15 cellular contexts compared by ENCODE assay signal in genomic region chr21:45480701-45481500, GRCh38.
DNase-seq lines count a peak whose midpoint lies in the region; ATAC-seq, FAIRE-seq and TF ChIP-seq lines count a peak whose summit lies in the region.
"Had no signal": no experiment of that assay in that cellular context is flagged by ENCODE, and none has a peak within 500 bp of the region (broad histone marks: within the 10 kb centered on the region; RNA-seq: fewer than 3 reads in every experiment).

No MANE protein-coding gene starts in this region.

- DNase-seq in right cardiac atrium (peak; percentile 14 to 60 (median 40)), cardiac septum (ENCODE audit: low spot score) (no peak), H1 (ENCODE audit: low read depth in 1 of 2, low spot score in 2 of 2) (no peak), MG63 (no peak), trophoblast cell (no peak)
- DNase-seq in naive thymus-derived CD8-positive, alpha-beta T cell, result no peak
- DNase-seq: Caco-2; CD8-positive, alpha-beta memory T cell; GF-D8; HCEC 1CT; HFFc6 had no signal

- peaks cover 2% of the 10 kb centered on the region; the same call in 1 of the 2 replicates for H3K79me1 ChIP-seq in H1 (ENCODE audit: low read depth, low read length)
- H3K79me1 ChIP-seq in trophoblast cell (ENCODE audit: low read length), result peaks cover 3% of the 10 kb centered on the region

- TF ChIP-seq POLR2A in H1 (IDR thresholded peaks at IDR 0.05; ENCODE audit: control extremely low read depth in 1 of 2, low read depth in 2 of 2, low read length in 2 of 2), result no peak

- no peak for ATAC-seq in right cardiac atrium
- no peak for ATAC-seq in naive thymus-derived CD8-positive, alpha-beta T cell
- no peak for ATAC-seq in activated T-helper 17 cell treated with anti-CD3 and anti-CD28 coated beads, Interleukin-2, amount 50 U/mL, for 72 hours (replicated peaks)

- no peak overlapping the region for H4K91ac ChIP-seq in H1 (replicated peaks; ENCODE audit: insufficient read length, low read length)
- H4K91ac ChIP-seq in trophoblast cell (ENCODE audit: low read depth, low read length), result no peak overlapping the region

- H2BK120ac ChIP-seq in H1 (replicated peaks; ENCODE audit: low read depth, low read length) (no peak overlapping the region), trophoblast cell (ENCODE audit: insufficient read depth, low read length, poor library complexity) (no peak overlapping the region)

- H3K4me1 Mint-ChIP-seq in naive thymus-derived CD8-positive, alpha-beta T cell, result peaks cover 27 to 55% (median 51%) of the 10 kb centered on the region in 4 donors
- H3K4me1 Mint-ChIP-seq in activated T-helper 17 cell treated with anti-CD3 and anti-CD28 coated beads, Interleukin-2, amount 50 U/mL, for 72 hours, result peaks cover 15% of the 10 kb centered on the region

- H3K4me2 ChIP-seq in H1 (ENCODE audit: insufficient read depth in 1 of 2, low read depth in 2 of 2, low read length in 2 of 2) (no peak overlapping the region), trophoblast cell (ENCODE audit: low read length) (no peak overlapping the region)

- H3K9me3 ChIP-seq in right cardiac atrium (ENCODE audit: control insufficient read depth, low read length) (no peaks in the 10 kb centered on the region), H1 (ENCODE audit: insufficient read depth in 2 of 2, low read depth in 1 of 2, low read length in 1 of 2) (peaks cover 3 to 4% of the 10 kb centered on the region in 2 experiments; a peak in 2 of 4 replicates), MG63 (no peaks in the 10 kb centered on the region), trophoblast cell (ENCODE audit: insufficient read depth, low read depth, low read length) (peaks cover 20% of the 10 kb centered on the region)
- H3K9me3 ChIP-seq: Caco-2 had no signal

- H2AFZ ChIP-seq in H1 (ENCODE audit: low read length), result no peak overlapping the region
- H2AFZ ChIP-seq in trophoblast cell (ENCODE audit: insufficient read depth, low read length, poor library complexity), result no peak overlapping the region

- H3K27me3 ChIP-seq in right cardiac atrium (ENCODE audit: control insufficient read depth, insufficient read depth), result no peaks in the 10 kb centered on the region
- H3K27me3 ChIP-seq in H1 (replicated peaks in 1 of 4; ENCODE audit: control insufficient read depth in 3 of 4, extremely low read depth in 1 of 4, insufficient read depth in 3 of 4, low read length in 3 of 4), result no peaks in the 10 kb centered on the region
- no peaks in the 10 kb centered on the region for H3K27me3 ChIP-seq in MG63
- H3K27me3 ChIP-seq in trophoblast cell (ENCODE audit: insufficient read depth, low read length), result no peaks in the 10 kb centered on the region

- H3K36me3 ChIP-seq in H1 (ENCODE audit: control insufficient read depth in 2 of 4, insufficient read depth in 4 of 4, low read length in 3 of 4) (peaks cover 14 to 77% (median 47%) of the 10 kb centered on the region in 4 experiments), MG63 (no peaks in the 10 kb centered on the region; the same call in 1 of the 2 replicates), trophoblast cell (ENCODE audit: control insufficient read depth in 1 of 2, insufficient read depth in 2 of 2, low read length in 2 of 2) (peaks cover 81 to 82% of the 10 kb centered on the region in 2 experiments)

- H2AK5ac ChIP-seq in H1 (ENCODE audit: low read depth, low read length), result no peak overlapping the region
- H2AK5ac ChIP-seq in trophoblast cell (ENCODE audit: low read length), result no peak overlapping the region

- H3K23ac ChIP-seq in H1 (ENCODE audit: insufficient read length) (no peak overlapping the region), trophoblast cell (ENCODE audit: low read length) (no peak overlapping the region)

- TF ChIP-seq EP300 in H1 (IDR thresholded peaks at IDR 0.05; ENCODE audit: borderline replicate concordance in 1 of 2, low read depth in 2 of 2, low read length in 2 of 2), result no peak

- H4K20me1 ChIP-seq in H1 (replicated peaks in 1 of 2; ENCODE audit: control insufficient read depth in 1 of 2, insufficient read depth in 2 of 2, low read length in 2 of 2), result peaks cover 8 to 25% of the 10 kb centered on the region in 2 experiments

- no peaks in the 10 kb centered on the region for H3K79me2 ChIP-seq in H1 (ENCODE audit: control insufficient read depth in 1 of 2, insufficient read depth in 2 of 2, low read length in 2 of 2)
- H3K79me2 ChIP-seq in trophoblast cell (ENCODE audit: control insufficient read depth, insufficient read depth, low read length, poor library complexity), result no peaks in the 10 kb centered on the region

- TF ChIP-seq CTCF in H1 (IDR thresholded peaks at IDR 0.05; ENCODE audit: control extremely low read depth in 1 of 3, insufficient read depth in 1 of 3, low read depth in 1 of 3, low read length in 3 of 3), result no peak

- no peaks in the 10 kb centered on the region for H3K27me3 Mint-ChIP-seq in naive thymus-derived CD8-positive, alpha-beta T cell
- H3K27me3 Mint-ChIP-seq in activated T-helper 17 cell treated with anti-CD3 and anti-CD28 coated beads, Interleukin-2, amount 50 U/mL, for 72 hours, result no peaks in the 10 kb centered on the region
- H3K27me3 Mint-ChIP-seq: B cell; CD8-positive, alpha-beta memory T cell had no signal

- H2BK5ac ChIP-seq in H1 (ENCODE audit: low read depth, low read length), result peak overlapping the region; percentile 44; the same call in 1 of the 2 replicates
- H2BK5ac ChIP-seq in trophoblast cell (ENCODE audit: low read depth, low read length, poor library complexity), result no peak overlapping the region

- no peak overlapping the region for H2BK15ac ChIP-seq in H1 (ENCODE audit: low read length)

- H3K4me3 ChIP-seq in right cardiac atrium (ENCODE audit: low read length) (no peak overlapping the region), H1 (ENCODE audit: extremely low read depth in 1 of 4, insufficient read depth in 2 of 4, low read depth in 3 of 4, low read length in 4 of 4) (no peak overlapping the region), MG63 (no peak overlapping the region), trophoblast cell (ENCODE audit: low read depth, low read length) (no peak overlapping the region)

- peak overlapping the region in 5 of 10 donors; percentile 14 to 83 (median 31) for H3K4me3 Mint-ChIP-seq in naive thymus-derived CD8-positive, alpha-beta T cell
- no peak overlapping the region for H3K4me3 Mint-ChIP-seq in activated T-helper 17 cell treated with anti-CD3 and anti-CD28 coated beads, Interleukin-2, amount 50 U/mL, for 72 hours
- H3K4me3 Mint-ChIP-seq: B cell, CD14-positive monocyte, HFFc6 had no signal

- no peaks in the 10 kb centered on the region for H3K9me3 Mint-ChIP-seq in naive thymus-derived CD8-positive, alpha-beta T cell
- no peaks in the 10 kb centered on the region for H3K9me3 Mint-ChIP-seq in activated T-helper 17 cell treated with anti-CD3 and anti-CD28 coated beads, Interleukin-2, amount 50 U/mL, for 72 hours
- H3K9me3 Mint-ChIP-seq: CD8-positive, alpha-beta memory T cell; HFFc6 had no signal

- peaks cover 6% of the 10 kb centered on the region for H3K23me2 ChIP-seq in H1 (ENCODE audit: low read depth, low read length)

- H3K4me1 ChIP-seq in right cardiac atrium (ENCODE audit: control insufficient read depth, insufficient read depth, low read length), result peaks cover 3% of the 10 kb centered on the region
- H3K4me1 ChIP-seq in H1 (replicated peaks in 1 of 4; ENCODE audit: control insufficient read depth in 3 of 4, insufficient read depth in 4 of 4, low read length in 3 of 4), result no peaks in the 10 kb centered on the region
- H3K4me1 ChIP-seq in trophoblast cell (ENCODE audit: control insufficient read depth in 1 of 2, insufficient read depth in 2 of 2, low read length in 2 of 2), result peaks cover 0 to 4% of the 10 kb centered on the region in 2 experiments
- H3K4me1 ChIP-seq: Caco-2 had no signal

- no peak overlapping the region for H4K12ac ChIP-seq in trophoblast cell (ENCODE audit: low read depth, low read length)

- H3K56ac ChIP-seq in H1 (replicated peaks; ENCODE audit: insufficient read length, low read depth, low read length), result no peak overlapping the region

- H3K9ac ChIP-seq in H1 (replicated peaks in 1 of 4; ENCODE audit: extremely low read depth in 1 of 4, low read depth in 3 of 4, low read length in 3 of 4) (no peak overlapping the region), trophoblast cell (ENCODE audit: low read length) (no peak overlapping the region)

- FAIRE-seq in H1 (lab: Jason Lieb, UNC), result no peak
- FAIRE-seq: A204.1 had no signal

- H3K27ac ChIP-seq in right cardiac atrium (ENCODE audit: low read length) (no peak overlapping the region), H1 (ENCODE audit: low read depth, low read length) (no peak overlapping the region), trophoblast cell (ENCODE audit: low read depth, low read length) (no peak overlapping the region)

- no peaks in the 10 kb centered on the region for H3K36me3 Mint-ChIP-seq in naive thymus-derived CD8-positive, alpha-beta T cell
- no peaks in the 10 kb centered on the region for H3K36me3 Mint-ChIP-seq in activated T-helper 17 cell treated with anti-CD3 and anti-CD28 coated beads, Interleukin-2, amount 50 U/mL, for 72 hours (ENCODE audit: low read depth)
- H3K36me3 Mint-ChIP-seq: CD14-positive monocyte had no signal

- H4K8ac ChIP-seq in H1 (ENCODE audit: extremely low read depth, insufficient read depth, low read length) (no peak overlapping the region; the same call in 1 of the 2 replicates), trophoblast cell (ENCODE audit: low read depth, low read length) (no peak overlapping the region)

- intact Hi-C loops in right cardiac atrium (cut with DNase I), result no loop called here
- intact Hi-C loops in cardiac septum (cut with DNase I), result no loop called here

- H3K27ac Mint-ChIP-seq in naive thymus-derived CD8-positive, alpha-beta T cell, result peak overlapping the region in 8 of 10 donors; percentile 43 to 89 (median 80)
- H3K27ac Mint-ChIP-seq in activated T-helper 17 cell treated with anti-CD3 and anti-CD28 coated beads, Interleukin-2, amount 50 U/mL, for 72 hours, result no peak overlapping the region
- H3K27ac Mint-ChIP-seq: B cell, HFFc6 had no signal

- CTCF ChIA-PET in H1 (lab: Charles Lee; ENCODE audit: partially characterized antibody), result interaction anchor here (1.2 to 1.4 kb wide), 2 partner anchors 31 to 186 kb away, joined by 3 read pairs; no protein-coding TSS in a partner anchor

- H3K18ac ChIP-seq in H1 (ENCODE audit: extremely low read depth, low read length) (no peak overlapping the region), trophoblast cell (ENCODE audit: low read length) (no peak overlapping the region)

- TF ChIP-seq RAD21 in H1 (IDR thresholded peaks at IDR 0.05 in 1 of 2, conservative IDR thresholded peaks at IDR 0.05 in 1 of 2; ENCODE audit: low read depth in 2 of 2, low read length in 2 of 2), result no peak

- H4K5ac ChIP-seq in H1 (ENCODE audit: insufficient read length, low read depth, low read length), result no peak overlapping the region

- no peak overlapping the region for H2BK20ac ChIP-seq in H1 (ENCODE audit: low read length)

- H2BK12ac ChIP-seq in H1 (ENCODE audit: low read depth, low read length) (no peak overlapping the region), trophoblast cell (ENCODE audit: low read length) (no peak overlapping the region)

- no peak overlapping the region for H3K14ac ChIP-seq in H1 (ENCODE audit: insufficient read length)
- no peak overlapping the region for H3K14ac ChIP-seq in trophoblast cell (ENCODE audit: low read length)

- H3K4ac ChIP-seq in H1 (replicated peaks; ENCODE audit: insufficient read length, low read depth, low read length), result no peak overlapping the region
- no peak overlapping the region for H3K4ac ChIP-seq in trophoblast cell (ENCODE audit: low read depth, low read length)

- POLR2A ChIA-PET in H1 (lab: Charles Lee; ENCODE audit: partially characterized antibody), result interaction anchor here (1.4 to 1.6 kb wide), 3 partner anchors 7 to 32 kb away, joined by 3 to 5 read pairs (median 3); no protein-coding TSS in a partner anchor
- POLR2A ChIA-PET in naive thymus-derived CD8-positive, alpha-beta T cell (lab: Charles Lee), result interaction anchor here (1.5 to 2.5 kb wide), 2 partner anchors 10 to 12 kb away, joined by 7 to 9 read pairs; no protein-coding TSS in a partner anchor

- 91% methylated on average over 35 of the region's 35 CpGs for WGBS in right cardiac atrium
- WGBS in H1 (ENCODE audit: extremely low coverage in 1 of 2, insufficient coverage in 1 of 2, insufficient read length in 1 of 2, insufficient replicate concordance in 2 of 2, low coverage in 1 of 2, low lambda C conversion rate in 2 of 2, missing lambda C conversion rate in 1 of 2), 2 experiments, result 96% methylated on average over 14 of the region's 35 CpGs; no CpG with 5 or more reads in 1 of the 2 experiments
- WGBS in trophoblast cell (ENCODE audit: extremely low coverage, insufficient coverage, insufficient read length), result no CpG with 5 or more reads among the region's 35 CpGs

Comparison
In these comparisons a context has a peak if more than half of its experiments do, and no peak if none do; other contexts are left out.
1. DNase-seq: peak in right cardiac atrium (3 of 3); none in cardiac septum (single experiment), H1 (0 of 2), naive thymus-derived CD8-positive, alpha-beta T cell (0 of 10), MG63 (single experiment) and trophoblast cell (0 of 2).